ENCODE assay signal across 22 cellular contexts in genomic region chr22:40769761-40770160, GRCh38. TPM values are rescaled to one million over a fixed set of nuclear protein-coding genes. Genes with fewer than 3 reads are reported as not detected.
DNase-seq lines count a peak whose midpoint lies in the region; ATAC-seq, FAIRE-seq and TF ChIP-seq lines count a peak whose summit lies in the region.
"Had no signal": no experiment of that assay in that cellular context is flagged by ENCODE, and none has a peak within 500 bp of the region (broad histone marks: within the 10 kb centered on the region; RNA-seq: fewer than 3 reads in every experiment).

No MANE protein-coding gene starts in this region.

- CTCF ChIA-PET in PC-9 (lab: Charles Lee) = no interaction called here

- H3K23ac ChIP-seq in H9 (ENCODE audit: insufficient read length, low read depth, low read length) = no peak overlapping the region

- peaks cover 14 to 40% (median 36%) of the 10 kb centered on the region in 3 experiments; a peak in 6 of 7 replicates for H3K36me3 Mint-ChIP-seq in H9 (ENCODE audit: insufficient read depth in 1 of 3, low read depth in 3 of 3)
- peaks cover 40% of the 10 kb centered on the region for H3K36me3 Mint-ChIP-seq in nephron (ENCODE audit: low read depth)
- H3K36me3 Mint-ChIP-seq in nephron progenitor cell (ENCODE audit: low read depth) = peaks cover 47% of the 10 kb centered on the region

- no peak overlapping the region for H2BK20ac ChIP-seq in H9 (ENCODE audit: low read depth, low read length, poor library complexity, severe bottlenecking)

- H3K36me3 ChIP-seq in uterus (no peaks in the 10 kb centered on the region), PC-9 (ENCODE audit: low read depth) (peaks cover 27% of the 10 kb centered on the region; the same call in 1 of the 2 replicates)

- no peaks in the 10 kb centered on the region for H3K23me2 ChIP-seq in H9 (ENCODE audit: insufficient read length, low read depth, low read length, poor library complexity, severe bottlenecking)

- no peak overlapping the region for H2AK5ac ChIP-seq in H9 (ENCODE audit: insufficient read length, low read length)

- TF ChIP-seq CTCF in H9 (conservative IDR thresholded peaks at IDR 0.05) (no peak), nephron (IDR thresholded peaks at IDR 0.05; ENCODE audit: unreplicated experiment in 3 of 3) (no peak), uterus (IDR thresholded peaks at IDR 0.05) (no peak), nephron progenitor cell (IDR thresholded peaks at IDR 0.05) (no peak), PC-9 (conservative IDR thresholded peaks at IDR 0.05) (no peak)

- H4K91ac ChIP-seq in H9 (ENCODE audit: insufficient read length, low read depth, low read length) = no peak overlapping the region

- H2BK5ac ChIP-seq in H9 (ENCODE audit: insufficient read length, low read length) = no peak overlapping the region

- no peak for TF ChIP-seq POLR2A in uterus (IDR thresholded peaks at IDR 0.05)

- H3K27ac Mint-ChIP-seq in H9 (peak overlapping the region in 2 of 3 experiments; percentile 15 to 68; a peak in 3 of 7 replicates), nephron (peak overlapping the region; percentile 74 to 96 (median 95)), nephron progenitor cell (no peak overlapping the region)
- H3K27ac Mint-ChIP-seq: CD4-positive, alpha-beta T cell had no signal

- no peaks in the 10 kb centered on the region; the same call in 1 of the 2 replicates for H3K9me2 ChIP-seq in PC-9 (ENCODE audit: insufficient read depth)

- H3K9me3 Mint-ChIP-seq in H9 (no peaks in the 10 kb centered on the region), nephron (no peaks in the 10 kb centered on the region), nephron progenitor cell (no peaks in the 10 kb centered on the region)
- H3K9me3 Mint-ChIP-seq: CD14-positive monocyte; CD4-positive, alpha-beta T cell; CD8-positive, alpha-beta memory T cell had no signal

- no peak overlapping the region for H4K8ac ChIP-seq in H9 (replicated peaks; ENCODE audit: insufficient read length, low read depth, low read length)

- no peak overlapping the region for H3K56ac ChIP-seq in H9 (ENCODE audit: insufficient read length, low read depth, low read length)

- no peak overlapping the region for H3K9ac ChIP-seq in H9 (ENCODE audit: extremely low read depth, insufficient read length, low read length)
- H3K9ac ChIP-seq: BLaER1 treated with 17β-estradiol and CSF1 and Interleukin-3, amounts not matched to agents 10 nM and 100 nM had no signal

- no peak overlapping the region for H2BK120ac ChIP-seq in H9 (ENCODE audit: low read depth, low read length, poor library complexity, severe bottlenecking)

- no peak for ATAC-seq in GM18520 (IDR thresholded peaks at IDR 0.05; ENCODE audit: unreplicated experiment)
- ATAC-seq: A549, HCT116 had no signal

- no peak for DNase-seq in H9
- no peak for DNase-seq in uterus
- DNase-seq in nephron progenitor cell = no peak
- no peak for DNase-seq in PC-9
- DNase-seq: 8988T; ACHN; AML-193; BE2C; CD4-positive, alpha-beta T cell; CD8-positive, alpha-beta memory T cell; DND-41; GOT3; H7 had no signal

- no peak overlapping the region for H3K4ac ChIP-seq in H9 (ENCODE audit: low read depth, low read length)

- H3K9me3 ChIP-seq in H9 (ENCODE audit: control insufficient read depth, low read depth, low read length) = no peaks in the 10 kb centered on the region
- H3K9me3 ChIP-seq in uterus = no peaks in the 10 kb centered on the region
- H3K9me3 ChIP-seq in PC-9 (ENCODE audit: insufficient read depth, low read depth) = no peaks in the 10 kb centered on the region
- H3K9me3 ChIP-seq: A549; BE2C; BLaER1 treated with 17β-estradiol and CSF1 and Interleukin-3, amounts not matched to agents 10 nM and 100 nM had no signal

- no peak overlapping the region for H3K18ac ChIP-seq in H9 (ENCODE audit: insufficient read length, low read depth, low read length)

- no peak overlapping the region for H3K27ac ChIP-seq in H9 (ENCODE audit: insufficient read length, low read depth, low read length)
- peak overlapping the region; percentile 78 to 87 for H3K27ac ChIP-seq in uterus
- no peak overlapping the region for H3K27ac ChIP-seq in PC-9
- H3K27ac ChIP-seq: A549; BLaER1 treated with 17β-estradiol and CSF1 and Interleukin-3, amounts not matched to agents 10 nM and 100 nM had no signal

- no peaks in the 10 kb centered on the region for H3K27me3 ChIP-seq in H9 (ENCODE audit: insufficient read depth, low read length)
- H3K27me3 ChIP-seq in uterus = no peaks in the 10 kb centered on the region
- H3K27me3 ChIP-seq in PC-9 (ENCODE audit: insufficient read depth, low read depth) = no peaks in the 10 kb centered on the region
- H3K27me3 ChIP-seq: BE2C; BLaER1 treated with 17β-estradiol and CSF1 and Interleukin-3, amounts not matched to agents 10 nM and 100 nM had no signal

- H3K4me1 ChIP-seq in H9 (ENCODE audit: insufficient read depth, low read length) = no peaks in the 10 kb centered on the region
- peaks cover 0 to 9% of the 10 kb centered on the region in 2 donors for H3K4me1 ChIP-seq in uterus
- H3K4me1 ChIP-seq in PC-9 (replicated peaks; ENCODE audit: insufficient read depth) = no peaks in the 10 kb centered on the region
- H3K4me1 ChIP-seq: A549, BE2C had no signal

- POLR2A ChIA-PET in PC-9 (lab: Charles Lee; ENCODE audit: unreplicated experiment) = no interaction called here

- H3K27me3 Mint-ChIP-seq in H9 (ENCODE audit: low read depth) (no peaks in the 10 kb centered on the region), nephron (ENCODE audit: low read depth) (peaks cover 5% of the 10 kb centered on the region), nephron progenitor cell (ENCODE audit: low read depth, poor library complexity) (no peaks in the 10 kb centered on the region)
- H3K27me3 Mint-ChIP-seq: CD4-positive, alpha-beta T cell; CD8-positive, alpha-beta memory T cell had no signal

- H3K79me2 ChIP-seq in H9 (ENCODE audit: insufficient read depth, low read length) (no peaks in the 10 kb centered on the region), PC-9 (ENCODE audit: low read depth) (no peaks in the 10 kb centered on the region)

- H3K4me2 ChIP-seq in H9 (ENCODE audit: insufficient read depth, insufficient read length, low read length) (no peak overlapping the region), PC-9 (no peak overlapping the region)
- H3K4me2 ChIP-seq: A549; BLaER1 treated with 17β-estradiol and CSF1 and Interleukin-3, amounts not matched to agents 10 nM and 100 nM had no signal

- WGBS in H9 (ENCODE audit: extremely low coverage, insufficient read length, low lambda C conversion rate) = no CpG with 5 or more reads among the region's 6 CpGs

- no peak overlapping the region for H3K4me3 Mint-ChIP-seq in H9
- H3K4me3 Mint-ChIP-seq in nephron = no peak overlapping the region
- no peak overlapping the region for H3K4me3 Mint-ChIP-seq in nephron progenitor cell
- H3K4me3 Mint-ChIP-seq: CD14-positive monocyte; CD4-positive, alpha-beta T cell; CD8-positive, alpha-beta memory T cell had no signal

- H3K14ac ChIP-seq in H9 (ENCODE audit: insufficient read depth, low read length) = no peak overlapping the region

- H3T11ph ChIP-seq in H9 (ENCODE audit: low read length) = no peak overlapping the region

- no peaks in the 10 kb centered on the region for H3K79me1 ChIP-seq in H9 (ENCODE audit: insufficient read depth, low read depth, low read length, poor library complexity, severe bottlenecking)

- H2AFZ ChIP-seq in H9 (ENCODE audit: low read length) (no peak overlapping the region), PC-9 (no peak overlapping the region)

- no peak overlapping the region for H4K5ac ChIP-seq in H9 (ENCODE audit: insufficient read length, low read depth, low read length)

- H3K4me1 Mint-ChIP-seq in H9 (peaks cover 0 to under 1% of the 10 kb centered on the region in 2 experiments; a peak in 1 of 4 replicates), nephron (peaks cover 15% of the 10 kb centered on the region), nephron progenitor cell (no peaks in the 10 kb centered on the region)

- peak; percentile 93 for FAIRE-seq in endometrium (lab: Jason Lieb, UNC)
- FAIRE-seq: A549, D721Med, GM12892 had no signal

- no TSS peak for BruUV-seq in PC-9 (replicated peaks; lab: Mats Ljungman, UMichigan)

- peaks cover 8% of the 10 kb centered on the region for H3F3A ChIP-seq in PC-9 (ENCODE audit: insufficient read depth, low read depth)

- H3K4me3 ChIP-seq in uterus (no peak overlapping the region), PC-9 (no peak overlapping the region)
- H3K4me3 ChIP-seq: A549; BLaER1 treated with 17β-estradiol and CSF1 and Interleukin-3, amounts not matched to agents 10 nM and 100 nM had no signal

- H2BK15ac ChIP-seq in H9 (ENCODE audit: low read depth, low read length) = no peak overlapping the region

- no peak overlapping the region for H2BK12ac ChIP-seq in H9 (ENCODE audit: insufficient read length, low read depth, low read length)

- no peaks in the 10 kb centered on the region for H4K20me1 ChIP-seq in H9 (ENCODE audit: control insufficient read depth, insufficient read depth, insufficient read length)
- no peaks in the 10 kb centered on the region for H4K20me1 ChIP-seq in PC-9 (ENCODE audit: insufficient read depth)
- H4K20me1 ChIP-seq: BLaER1 treated with 17β-estradiol and CSF1 and Interleukin-3, amounts not matched to agents 10 nM and 100 nM had no signal

- intact Hi-C loops in uterus (cut with DNase I; ENCODE audit: low total_unique reads) = no loop called here
- intact Hi-C loops in PC-9 (cut with micrococcal nuclease; ENCODE audit: unreplicated experiment) = no loop called here

RNA-seq across cellular contexts. Expression of gene SLC25A17, which starts 49.4 kb away (rescaled TPM):
- total RNA-seq in H9 (2021) (26.5 and 30.2 TPM in 2 replicates), uterus (10 to 100 TPM; 12.6 to 34.5 (median 20.7) TPM), PC-9 (2021) (25.0 and 28.1 TPM in 2 replicates)

Comparison
In these comparisons a context has a peak if more than half of its experiments do, and no peak if none do; other contexts are left out.
1. H3K27ac ChIP-seq: peak in uterus (2 of 2); none in H9 (single experiment) and PC-9 (single experiment).